In genomic region chr13:101749584-101749983, GRCh38 we compare ENCODE assay signal across 6 cellular contexts.
"Had no signal": no experiment of that assay in that cellular context is flagged by ENCODE, and none has a peak within 500 bp of the region (broad histone marks: within the 10 kb centered on the region; RNA-seq: fewer than 3 reads in every experiment).

No MANE protein-coding gene starts in this region.

- H3K9ac ChIP-seq: GM23248 had no signal

- DNase-seq: GM23248, GOT3, H9, HCEC 1CT, KBM-7 had no signal

- H3K27ac ChIP-seq: GM23248, HL-60 had no signal

- H2AFZ ChIP-seq: GM23248 had no signal

- H3K4me3 ChIP-seq: GM23248 had no signal
